Comparison of ENCODE assay signal across 8 cellular contexts in the genomic region with DNA sequence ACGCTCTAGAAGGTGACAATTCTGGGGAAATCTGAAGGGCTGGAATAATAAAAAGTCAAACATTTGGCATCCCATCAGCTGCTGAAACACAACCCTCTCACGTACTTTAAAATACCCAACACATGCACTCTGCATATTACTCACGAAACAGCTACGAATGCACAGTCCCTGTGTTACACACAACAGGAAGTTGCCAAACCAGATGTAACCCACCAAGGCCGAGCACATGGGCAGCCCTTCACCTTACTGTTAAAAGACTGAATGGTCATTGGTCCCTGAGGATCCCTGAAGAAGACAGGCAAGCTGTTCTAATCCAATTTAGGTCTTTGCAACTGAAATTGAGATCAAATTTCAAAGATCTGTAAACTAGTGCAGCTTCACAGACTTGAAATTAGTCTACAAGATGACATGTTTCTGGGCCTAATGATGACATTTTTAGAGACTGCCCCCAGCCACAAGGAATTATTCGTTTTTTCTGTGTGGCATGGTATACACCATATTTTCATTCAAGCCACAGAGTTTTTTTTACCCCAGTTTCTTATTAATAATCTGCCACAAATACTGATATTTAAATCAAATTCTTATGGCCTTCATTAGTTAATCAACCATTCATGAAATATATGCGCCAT.
A peak's percentile ranks its signal among the peaks of the same experiment; 100 is the strongest.
DNase-seq lines count a peak whose midpoint lies in the region; ATAC-seq and TF ChIP-seq lines count a peak whose summit lies in the region.

No MANE protein-coding gene starts in this region.

- H3K4me3 ChIP-seq in choroid plexus epithelial cell (ENCODE audit: low read depth, low read length): no peak overlapping the region

- peak; percentile 59 for ATAC-seq in HG02571 (IDR thresholded peaks at IDR 0.05; ENCODE audit: unreplicated experiment)
- ATAC-seq in stimulated activated naive CD8-positive, alpha-beta T cell treated with anti-CD3 and anti-CD28 coated beads, Interleukin-15, Interleukin-2, amounts not matched to agents 100 U/mL and 50 U/mL, for 24 hours: peak; percentile 96

- DNase-seq in activated CD4-positive, alpha-beta T cell treated with anti-CD3 and anti-CD28 coated beads for 4 hours: peak; percentile 9 to 15
- DNase-seq in activated CD4-positive, alpha-beta T cell treated with anti-CD3 and anti-CD28 coated beads, Interleukin-2, amount 50 U/mL, for 1 hour: no peak
- DNase-seq in NAMALWA (ENCODE audit: low spot score) (peak; percentile 61), choroid plexus epithelial cell (ENCODE audit: low read depth) (peak; percentile 61), DMS79 (lab: John Stamatoyannopoulos, UW) (no peak), epidermal melanocyte (ENCODE audit: insufficient read length, low spot score) (no peak)
- peak; percentile 54 for DNase-seq in stimulated activated naive CD8-positive, alpha-beta T cell treated with anti-CD3 and anti-CD28 coated beads, Interleukin-15, Interleukin-2, amounts not matched to agents 100 U/mL and 50 U/mL, for 24 hours

- no peak for TF ChIP-seq CTCF in choroid plexus epithelial cell (conservative IDR thresholded peaks at IDR 0.05; ENCODE audit: low read depth, low read length)

Comparison
In these comparisons a context has a peak if more than half of its experiments do, and no peak if none do; other contexts are left out.
1. DNase-seq: peak in activated CD4-positive, alpha-beta T cell treated with anti-CD3 and anti-CD28 coated beads for 4 hours (2 of 2), NAMALWA (single experiment), choroid plexus epithelial cell (single experiment) and stimulated activated naive CD8-positive, alpha-beta T cell treated with anti-CD3 and anti-CD28 coated beads, Interleukin-15, Interleukin-2, amounts not matched to agents 100 U/mL and 50 U/mL, for 24 hours (single experiment); none in activated CD4-positive, alpha-beta T cell treated with anti-CD3 and anti-CD28 coated beads, Interleukin-2, amount 50 U/mL, for 1 hour (single experiment), DMS79 (single experiment) and epidermal melanocyte (single experiment).